11 cellular contexts compared by ENCODE assay signal in genomic region chr12:108837239-108837638, GRCh38. TPM values are rescaled to one million over a fixed set of nuclear protein-coding genes. Genes with fewer than 3 reads are reported as not detected.
DNase-seq lines count a peak whose midpoint lies in the region; ATAC-seq and TF ChIP-seq lines count a peak whose summit lies in the region.
"Had no signal": no experiment of that assay in that cellular context is flagged by ENCODE, and none has a peak within 500 bp of the region (broad histone marks: within the 10 kb centered on the region; RNA-seq: fewer than 3 reads in every experiment).

No MANE protein-coding gene starts in this region.

- H3K27me3 ChIP-seq in lower lobe of right lung (ENCODE audit: low read depth) (no peaks in the 10 kb centered on the region), thoracic aorta (replicated peaks; ENCODE audit: insufficient read depth) (no peaks in the 10 kb centered on the region)

- no peak overlapping the region for H3K4me3 ChIP-seq in lower lobe of right lung
- H3K4me3 ChIP-seq in thoracic aorta = no peak overlapping the region

- no peak overlapping the region for H3K4me3 Mint-ChIP-seq in activated CD8-positive, alpha-beta memory T cell treated with anti-CD3 and anti-CD28 coated beads, Interleukin-2, amount 10 ng/mL, durations not matched to agents 7 days and 5 days
- no peak overlapping the region for H3K4me3 Mint-ChIP-seq in activated naive CD8-positive, alpha-beta T cell treated with anti-CD3 and anti-CD28 coated beads, Interleukin-2, amount 10 ng/mL, durations not matched to agents 7 days and 5 days

- no peaks in the 10 kb centered on the region for H3K9me3 Mint-ChIP-seq in activated CD8-positive, alpha-beta memory T cell treated with anti-CD3 and anti-CD28 coated beads, Interleukin-2, amount 10 ng/mL, durations not matched to agents 7 days and 5 days (ENCODE audit: low read depth)
- no peaks in the 10 kb centered on the region for H3K9me3 Mint-ChIP-seq in activated naive CD8-positive, alpha-beta T cell treated with anti-CD3 and anti-CD28 coated beads, Interleukin-2, amount 10 ng/mL, durations not matched to agents 7 days and 5 days

- H3K27ac ChIP-seq in lower lobe of right lung = peak overlapping the region; percentile 86
- peak overlapping the region; percentile 90 to 98 for H3K27ac ChIP-seq in thoracic aorta

- peaks cover 61% of the 10 kb centered on the region for H3K36me3 Mint-ChIP-seq in activated CD8-positive, alpha-beta memory T cell treated with anti-CD3 and anti-CD28 coated beads, Interleukin-2, amount 10 ng/mL, durations not matched to agents 7 days and 5 days
- peaks cover 33% of the 10 kb centered on the region for H3K36me3 Mint-ChIP-seq in activated naive CD8-positive, alpha-beta T cell treated with anti-CD3 and anti-CD28 coated beads, Interleukin-2, amount 10 ng/mL, durations not matched to agents 7 days and 5 days

- CTCF ChIA-PET in activated CD8-positive, alpha-beta memory T cell treated with anti-CD3 and anti-CD28 coated beads, Interleukin-2, amount 10 ng/mL, durations not matched to agents 7 days and 5 days (lab: Charles Lee) = interaction anchor here (0.7 to 2.1 kb wide), 3 partner anchors 11 to 33 kb away, joined by 3 to 8 read pairs (median 7); no protein-coding TSS in a partner anchor

- H3K27ac Mint-ChIP-seq in activated CD8-positive, alpha-beta memory T cell treated with anti-CD3 and anti-CD28 coated beads, Interleukin-2, amount 10 ng/mL, durations not matched to agents 7 days and 5 days = peak overlapping the region; percentile 95
- peak overlapping the region; percentile 41 for H3K27ac Mint-ChIP-seq in activated naive CD8-positive, alpha-beta T cell treated with anti-CD3 and anti-CD28 coated beads, Interleukin-2, amount 10 ng/mL, durations not matched to agents 7 days and 5 days

- no peak for ATAC-seq in activated CD8-positive, alpha-beta memory T cell treated with anti-CD3 and anti-CD28 coated beads, Interleukin-2, amount 10 ng/mL, durations not matched to agents 7 days and 5 days
- no peak for ATAC-seq in activated naive CD8-positive, alpha-beta T cell treated with anti-CD3 and anti-CD28 coated beads, Interleukin-2, amount 10 ng/mL, durations not matched to agents 7 days and 5 days (ENCODE audit: low read depth)
- ATAC-seq in lower lobe of right lung (no peak), thoracic aorta (ENCODE audit: insufficient number of reproducible peaks, low FRiP score, low read depth) (no peak), HG03442 (IDR thresholded peaks at IDR 0.05; ENCODE audit: unreplicated experiment) (no peak)

- POLR2A ChIA-PET in activated naive CD8-positive, alpha-beta T cell treated with anti-CD3 and anti-CD28 coated beads, Interleukin-2, amount 10 ng/mL, durations not matched to agents 7 days and 5 days (lab: Charles Lee) = interaction anchor here (0.6 to 1.2 kb wide), 2 partner anchors 147 to 202 kb away, joined by 3 to 4 read pairs; no protein-coding TSS in a partner anchor

- H3K9me3 ChIP-seq in lower lobe of right lung (no peaks in the 10 kb centered on the region), thoracic aorta (no peaks in the 10 kb centered on the region)

- intact Hi-C loops in lower lobe of right lung (cut with DNase I) = no loop called here

- no peaks in the 10 kb centered on the region for H3K27me3 Mint-ChIP-seq in activated CD8-positive, alpha-beta memory T cell treated with anti-CD3 and anti-CD28 coated beads, Interleukin-2, amount 10 ng/mL, durations not matched to agents 7 days and 5 days
- no peaks in the 10 kb centered on the region for H3K27me3 Mint-ChIP-seq in activated naive CD8-positive, alpha-beta T cell treated with anti-CD3 and anti-CD28 coated beads, Interleukin-2, amount 10 ng/mL, durations not matched to agents 7 days and 5 days

- no peak for DNase-seq in activated CD8-positive, alpha-beta memory T cell treated with anti-CD3 and anti-CD28 coated beads, Interleukin-2, amount 10 ng/mL, durations not matched to agents 7 days and 5 days
- no peak for DNase-seq in activated CD8-positive, alpha-beta memory T cell treated with anti-CD3 and anti-CD28 coated beads for 24 hours
- no peak for DNase-seq in activated naive CD8-positive, alpha-beta T cell treated with anti-CD3 and anti-CD28 coated beads, Interleukin-2, amount 10 ng/mL, durations not matched to agents 7 days and 5 days
- DNase-seq in lower lobe of right lung = peak; percentile 7
- no peak for DNase-seq in thoracic aorta (ENCODE audit: low spot score)
- no peak for DNase-seq in NK-92 (lab: John Stamatoyannopoulos, UW; ENCODE audit: unreplicated experiment)
- no peak for DNase-seq in nucleus accumbens (lab: John Stamatoyannopoulos, UW)
- DNase-seq: activated T-cell treated with anti-CD3 and anti-CD28 coated beads for 4 hours; effector CD4-positive, alpha-beta T cell had no signal

- H3K36me3 ChIP-seq in lower lobe of right lung (peaks cover 29% of the 10 kb centered on the region), thoracic aorta (no peaks in the 10 kb centered on the region)

- H3K4me1 ChIP-seq in lower lobe of right lung (peaks cover 80% of the 10 kb centered on the region), thoracic aorta (ENCODE audit: control insufficient read depth in 1 of 2, low read depth in 2 of 2) (peaks cover 61 to 84% of the 10 kb centered on the region in 2 donors)

- peaks cover 80% of the 10 kb centered on the region for H3K4me1 Mint-ChIP-seq in activated CD8-positive, alpha-beta memory T cell treated with anti-CD3 and anti-CD28 coated beads, Interleukin-2, amount 10 ng/mL, durations not matched to agents 7 days and 5 days
- H3K4me1 Mint-ChIP-seq in activated naive CD8-positive, alpha-beta T cell treated with anti-CD3 and anti-CD28 coated beads, Interleukin-2, amount 10 ng/mL, durations not matched to agents 7 days and 5 days = peaks cover 50% of the 10 kb centered on the region

- TF ChIP-seq CTCF in lower lobe of right lung (IDR thresholded peaks at IDR 0.05) = no peak
- TF ChIP-seq CTCF in thoracic aorta (IDR thresholded peaks at IDR 0.05) = no peak

RNA-seq across cellular contexts. Expression of gene SSH1, which starts 20.1 kb away (rescaled TPM):
- total RNA-seq in activated CD8-positive, alpha-beta memory T cell treated with anti-CD3 and anti-CD28 coated beads, Interleukin-2, amount 10 ng/mL, durations not matched to agents 7 days and 5 days = 10 to 100 TPM; 66.9 to 73.9 TPM
- 10 to 100 TPM; 29.7 to 36.9 TPM for total RNA-seq in activated naive CD8-positive, alpha-beta T cell treated with anti-CD3 and anti-CD28 coated beads, Interleukin-2, amount 10 ng/mL, durations not matched to agents 7 days and 5 days
- total RNA-seq in lower lobe of right lung (45.6 TPM), thoracic aorta (10 to 100 TPM; 25.3 to 57.6 TPM)

RNA-seq across cellular contexts. Expression of gene DAO, which starts 42.7 kb away (rescaled TPM):
- total RNA-seq in activated CD8-positive, alpha-beta memory T cell treated with anti-CD3 and anti-CD28 coated beads, Interleukin-2, amount 10 ng/mL, durations not matched to agents 7 days and 5 days = not detected
- total RNA-seq in activated naive CD8-positive, alpha-beta T cell treated with anti-CD3 and anti-CD28 coated beads, Interleukin-2, amount 10 ng/mL, durations not matched to agents 7 days and 5 days = not detected
- total RNA-seq in lower lobe of right lung = not detected
- not detected for total RNA-seq in thoracic aorta
- total RNA-seq: pulmonary artery endothelial cell had no signal
